Comparison of ENCODE assay signal across 1 cellular context in the genomic region with DNA sequence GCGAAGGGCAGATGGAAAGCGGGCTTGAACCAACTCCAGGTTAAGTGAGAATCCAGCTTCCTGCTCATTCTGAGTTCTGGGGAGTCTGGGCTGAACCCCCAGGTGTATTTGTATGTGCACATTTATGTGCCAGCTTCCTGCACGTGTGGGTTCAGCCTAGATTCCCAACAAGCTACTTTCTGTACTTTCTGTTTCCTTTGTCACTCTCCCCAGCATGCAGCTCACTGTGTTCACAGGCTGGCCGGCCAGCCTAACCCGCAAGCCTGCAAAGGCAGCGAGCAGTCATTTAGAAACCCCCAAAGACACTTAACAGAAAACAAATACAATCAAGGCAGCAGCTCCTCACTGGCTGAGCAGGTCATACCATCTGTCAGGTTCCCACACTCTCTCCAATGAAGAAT.
TF ChIP-seq lines count a peak whose summit lies in the region.

No MANE protein-coding gene starts in this region.

TF ChIP-seq in GM12878, 131 proteins besides CTCF, POLR2A, EP300 and RAD21 (continues in another document):
- TF ChIP-seq DPF2 (IDR thresholded peaks at IDR 0.05) (peak; percentile 89; the same call in 1 of the 2 replicates), KDM1A (IDR thresholded peaks at IDR 0.05; ENCODE audit: borderline replicate concordance) (no peak), RB1 (IDR thresholded peaks at IDR 0.05; ENCODE audit: borderline replicate concordance) (no peak), EGR1 (IDR thresholded peaks at IDR 0.05; ENCODE audit: borderline replicate concordance in 1 of 2, low read depth in 2 of 2, low read length in 2 of 2) (0 out of 3 replicates have a peak, but pooled peaks of 1 of the 2 experiments have one; percentile 17), IKZF1 (conservative IDR thresholded peaks at IDR 0.05) (peak; percentile 96), SREBF2 (IDR thresholded peaks at IDR 0.05; ENCODE audit: low read length) (no peak), RELA (IDR thresholded peaks at IDR 0.05; ENCODE audit: borderline replicate concordance, partially characterized antibody) (peak; percentile 32), BACH1 (IDR thresholded peaks at IDR 0.05; ENCODE audit: borderline replicate concordance) (peak; percentile 58; the same call in 1 of the 2 replicates), GABPA (IDR thresholded peaks at IDR 0.05; ENCODE audit: low read depth) (no peak; the same call in 1 of the 2 replicates), SRF (IDR thresholded peaks at IDR 0.05; ENCODE audit: low read depth in 2 of 2, low read length in 2 of 2) (0 out of 4 replicates have a peak, but pooled peaks of 1 of the 2 experiments have one; percentile 24), KLF5 (IDR thresholded peaks at IDR 0.05; ENCODE audit: partially characterized antibody) (peak; percentile 30), BMI1 (IDR thresholded peaks at IDR 0.05; ENCODE audit: borderline replicate concordance) (no peak), ATF7 (IDR thresholded peaks at IDR 0.05; ENCODE audit: low read depth) (peak; percentile 71), MTA2 (IDR thresholded peaks at IDR 0.05; ENCODE audit: low read depth) (peak; percentile 85), POLR2AphosphoS5 (IDR thresholded peaks at IDR 0.05; ENCODE audit: low read length) (peak; percentile 48; the same call in 1 of the 2 replicates), TCF7 (IDR thresholded peaks at IDR 0.05; ENCODE audit: borderline replicate concordance) (no peak; the same call in 1 of the 2 replicates), SIN3A (IDR thresholded peaks at IDR 0.05; ENCODE audit: low read depth, low read length) (no peak), JUND (IDR thresholded peaks at IDR 0.05; ENCODE audit: low read depth, low read length) (peak; percentile 90), ZNF384 (IDR thresholded peaks at IDR 0.05; ENCODE audit: borderline replicate concordance, low read depth, low read length) (no peak), ETV6 (conservative IDR thresholded peaks at IDR 0.05 in 1 of 2, IDR thresholded peaks at IDR 0.05 in 1 of 2; ENCODE audit: borderline replicate concordance in 1 of 2, low read depth in 1 of 2) (peak in 1 of 2 experiments; percentile 88; a peak in 2 of 4 replicates), EED (IDR thresholded peaks at IDR 0.05; ENCODE audit: low read depth) (peak; percentile 88), PAX8 (IDR thresholded peaks at IDR 0.05) (no peak), RAD51 (IDR thresholded peaks at IDR 0.05) (peak; percentile 51), FOXM1 (IDR thresholded peaks at IDR 0.05; ENCODE audit: low read depth, low read length) (peak; percentile 74; the same call in 1 of the 2 replicates), RUNX3 (IDR thresholded peaks at IDR 0.05; ENCODE audit: low read length) (peak; percentile 94), MTA3 (IDR thresholded peaks at IDR 0.05; ENCODE audit: borderline replicate concordance, low read length) (peak; percentile 95; the same call in 1 of the 2 replicates)
- TF ChIP-seq, protein P1, sequence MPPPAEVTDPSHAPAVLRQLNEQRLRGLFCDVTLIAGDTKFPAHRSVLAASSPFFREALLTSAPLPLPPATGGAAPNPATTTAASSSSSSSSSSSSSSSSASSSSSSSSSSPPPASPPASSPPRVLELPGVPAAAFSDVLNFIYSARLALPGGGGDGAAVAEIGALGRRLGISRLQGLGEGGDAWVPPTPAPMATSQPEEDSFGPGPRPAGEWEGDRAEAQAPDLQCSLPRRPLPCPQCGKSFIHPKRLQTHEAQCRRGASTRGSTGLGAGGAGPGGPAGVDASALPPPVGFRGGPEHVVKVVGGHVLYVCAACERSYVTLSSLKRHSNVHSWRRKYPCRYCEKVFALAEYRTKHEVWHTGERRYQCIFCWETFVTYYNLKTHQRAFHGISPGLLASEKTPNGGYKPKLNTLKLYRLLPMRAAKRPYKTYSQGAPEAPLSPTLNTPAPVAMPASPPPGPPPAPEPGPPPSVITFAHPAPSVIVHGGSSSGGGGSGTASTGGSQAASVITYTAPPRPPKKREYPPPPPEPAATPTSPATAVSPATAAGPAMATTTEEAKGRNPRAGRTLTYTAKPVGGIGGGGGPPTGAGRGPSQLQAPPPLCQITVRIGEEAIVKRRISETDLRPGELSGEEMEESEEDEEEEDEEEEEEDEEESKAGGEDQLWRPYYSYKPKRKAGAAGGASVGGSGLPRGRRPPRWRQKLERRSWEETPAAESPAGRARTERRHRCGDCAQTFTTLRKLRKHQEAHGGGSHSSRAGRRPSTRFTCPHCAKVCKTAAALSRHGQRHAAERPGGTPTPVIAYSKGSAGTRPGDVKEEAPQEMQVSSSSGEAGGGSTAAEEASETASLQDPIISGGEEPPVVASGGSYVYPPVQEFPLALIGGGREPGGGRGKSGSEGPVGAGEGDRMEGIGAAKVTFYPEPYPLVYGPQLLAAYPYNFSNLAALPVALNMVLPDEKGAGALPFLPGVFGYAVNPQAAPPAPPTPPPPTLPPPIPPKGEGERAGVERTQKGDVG (CRISPR knock-in tag; IDR thresholded peaks at IDR 0.05) = no peak
- TF ChIP-seq, protein P2, sequence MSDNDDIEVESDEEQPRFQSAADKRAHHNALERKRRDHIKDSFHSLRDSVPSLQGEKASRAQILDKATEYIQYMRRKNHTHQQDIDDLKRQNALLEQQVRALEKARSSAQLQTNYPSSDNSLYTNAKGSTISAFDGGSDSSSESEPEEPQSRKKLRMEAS (IDR thresholded peaks at IDR 0.05; ENCODE audit: low read depth, low read length) = peak; percentile 78; the same call in 1 of the 2 replicates
- TF ChIP-seq, protein P3, sequence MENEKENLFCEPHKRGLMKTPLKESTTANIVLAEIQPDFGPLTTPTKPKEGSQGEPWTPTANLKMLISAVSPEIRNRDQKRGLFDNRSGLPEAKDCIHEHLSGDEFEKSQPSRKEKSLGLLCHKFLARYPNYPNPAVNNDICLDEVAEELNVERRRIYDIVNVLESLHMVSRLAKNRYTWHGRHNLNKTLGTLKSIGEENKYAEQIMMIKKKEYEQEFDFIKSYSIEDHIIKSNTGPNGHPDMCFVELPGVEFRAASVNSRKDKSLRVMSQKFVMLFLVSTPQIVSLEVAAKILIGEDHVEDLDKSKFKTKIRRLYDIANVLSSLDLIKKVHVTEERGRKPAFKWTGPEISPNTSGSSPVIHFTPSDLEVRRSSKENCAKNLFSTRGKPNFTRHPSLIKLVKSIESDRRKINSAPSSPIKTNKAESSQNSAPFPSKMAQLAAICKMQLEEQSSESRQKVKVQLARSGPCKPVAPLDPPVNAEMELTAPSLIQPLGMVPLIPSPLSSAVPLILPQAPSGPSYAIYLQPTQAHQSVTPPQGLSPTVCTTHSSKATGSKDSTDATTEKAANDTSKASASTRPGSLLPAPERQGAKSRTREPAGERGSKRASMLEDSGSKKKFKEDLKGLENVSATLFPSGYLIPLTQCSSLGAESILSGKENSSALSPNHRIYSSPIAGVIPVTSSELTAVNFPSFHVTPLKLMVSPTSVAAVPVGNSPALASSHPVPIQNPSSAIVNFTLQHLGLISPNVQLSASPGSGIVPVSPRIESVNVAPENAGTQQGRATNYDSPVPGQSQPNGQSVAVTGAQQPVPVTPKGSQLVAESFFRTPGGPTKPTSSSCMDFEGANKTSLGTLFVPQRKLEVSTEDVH (IDR thresholded peaks at IDR 0.05; ENCODE audit: low read depth, partially characterized antibody) = no peak
- TF ChIP-seq, protein P4, sequence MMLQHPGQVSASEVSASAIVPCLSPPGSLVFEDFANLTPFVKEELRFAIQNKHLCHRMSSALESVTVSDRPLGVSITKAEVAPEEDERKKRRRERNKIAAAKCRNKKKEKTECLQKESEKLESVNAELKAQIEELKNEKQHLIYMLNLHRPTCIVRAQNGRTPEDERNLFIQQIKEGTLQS (IDR thresholded peaks at IDR 0.05; ENCODE audit: borderline replicate concordance, extremely low read depth, low read depth, low read length) = no peak
- TF ChIP-seq, protein P5, sequence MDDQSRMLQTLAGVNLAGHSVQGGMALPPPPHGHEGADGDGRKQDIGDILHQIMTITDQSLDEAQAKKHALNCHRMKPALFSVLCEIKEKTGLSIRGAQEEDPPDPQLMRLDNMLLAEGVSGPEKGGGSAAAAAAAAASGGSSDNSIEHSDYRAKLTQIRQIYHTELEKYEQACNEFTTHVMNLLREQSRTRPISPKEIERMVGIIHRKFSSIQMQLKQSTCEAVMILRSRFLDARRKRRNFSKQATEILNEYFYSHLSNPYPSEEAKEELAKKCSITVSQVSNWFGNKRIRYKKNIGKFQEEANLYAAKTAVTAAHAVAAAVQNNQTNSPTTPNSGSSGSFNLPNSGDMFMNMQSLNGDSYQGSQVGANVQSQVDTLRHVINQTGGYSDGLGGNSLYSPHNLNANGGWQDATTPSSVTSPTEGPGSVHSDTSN (IDR thresholded peaks at IDR 0.05; ENCODE audit: insufficient replicate concordance, low read depth, low read length) = no peak
- TF ChIP-seq, protein P6, sequence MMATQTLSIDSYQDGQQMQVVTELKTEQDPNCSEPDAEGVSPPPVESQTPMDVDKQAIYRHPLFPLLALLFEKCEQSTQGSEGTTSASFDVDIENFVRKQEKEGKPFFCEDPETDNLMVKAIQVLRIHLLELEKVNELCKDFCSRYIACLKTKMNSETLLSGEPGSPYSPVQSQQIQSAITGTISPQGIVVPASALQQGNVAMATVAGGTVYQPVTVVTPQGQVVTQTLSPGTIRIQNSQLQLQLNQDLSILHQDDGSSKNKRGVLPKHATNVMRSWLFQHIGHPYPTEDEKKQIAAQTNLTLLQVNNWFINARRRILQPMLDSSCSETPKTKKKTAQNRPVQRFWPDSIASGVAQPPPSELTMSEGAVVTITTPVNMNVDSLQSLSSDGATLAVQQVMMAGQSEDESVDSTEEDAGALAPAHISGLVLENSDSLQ (IDR thresholded peaks at IDR 0.05) = peak; percentile 65
- TF ChIP-seq, protein P7, sequence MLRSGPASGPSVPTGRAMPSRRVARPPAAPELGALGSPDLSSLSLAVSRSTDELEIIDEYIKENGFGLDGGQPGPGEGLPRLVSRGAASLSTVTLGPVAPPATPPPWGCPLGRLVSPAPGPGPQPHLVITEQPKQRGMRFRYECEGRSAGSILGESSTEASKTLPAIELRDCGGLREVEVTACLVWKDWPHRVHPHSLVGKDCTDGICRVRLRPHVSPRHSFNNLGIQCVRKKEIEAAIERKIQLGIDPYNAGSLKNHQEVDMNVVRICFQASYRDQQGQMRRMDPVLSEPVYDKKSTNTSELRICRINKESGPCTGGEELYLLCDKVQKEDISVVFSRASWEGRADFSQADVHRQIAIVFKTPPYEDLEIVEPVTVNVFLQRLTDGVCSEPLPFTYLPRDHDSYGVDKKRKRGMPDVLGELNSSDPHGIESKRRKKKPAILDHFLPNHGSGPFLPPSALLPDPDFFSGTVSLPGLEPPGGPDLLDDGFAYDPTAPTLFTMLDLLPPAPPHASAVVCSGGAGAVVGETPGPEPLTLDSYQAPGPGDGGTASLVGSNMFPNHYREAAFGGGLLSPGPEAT (IDR thresholded peaks at IDR 0.05; ENCODE audit: low read depth) = peak; percentile 88
- TF ChIP-seq, protein P8, sequence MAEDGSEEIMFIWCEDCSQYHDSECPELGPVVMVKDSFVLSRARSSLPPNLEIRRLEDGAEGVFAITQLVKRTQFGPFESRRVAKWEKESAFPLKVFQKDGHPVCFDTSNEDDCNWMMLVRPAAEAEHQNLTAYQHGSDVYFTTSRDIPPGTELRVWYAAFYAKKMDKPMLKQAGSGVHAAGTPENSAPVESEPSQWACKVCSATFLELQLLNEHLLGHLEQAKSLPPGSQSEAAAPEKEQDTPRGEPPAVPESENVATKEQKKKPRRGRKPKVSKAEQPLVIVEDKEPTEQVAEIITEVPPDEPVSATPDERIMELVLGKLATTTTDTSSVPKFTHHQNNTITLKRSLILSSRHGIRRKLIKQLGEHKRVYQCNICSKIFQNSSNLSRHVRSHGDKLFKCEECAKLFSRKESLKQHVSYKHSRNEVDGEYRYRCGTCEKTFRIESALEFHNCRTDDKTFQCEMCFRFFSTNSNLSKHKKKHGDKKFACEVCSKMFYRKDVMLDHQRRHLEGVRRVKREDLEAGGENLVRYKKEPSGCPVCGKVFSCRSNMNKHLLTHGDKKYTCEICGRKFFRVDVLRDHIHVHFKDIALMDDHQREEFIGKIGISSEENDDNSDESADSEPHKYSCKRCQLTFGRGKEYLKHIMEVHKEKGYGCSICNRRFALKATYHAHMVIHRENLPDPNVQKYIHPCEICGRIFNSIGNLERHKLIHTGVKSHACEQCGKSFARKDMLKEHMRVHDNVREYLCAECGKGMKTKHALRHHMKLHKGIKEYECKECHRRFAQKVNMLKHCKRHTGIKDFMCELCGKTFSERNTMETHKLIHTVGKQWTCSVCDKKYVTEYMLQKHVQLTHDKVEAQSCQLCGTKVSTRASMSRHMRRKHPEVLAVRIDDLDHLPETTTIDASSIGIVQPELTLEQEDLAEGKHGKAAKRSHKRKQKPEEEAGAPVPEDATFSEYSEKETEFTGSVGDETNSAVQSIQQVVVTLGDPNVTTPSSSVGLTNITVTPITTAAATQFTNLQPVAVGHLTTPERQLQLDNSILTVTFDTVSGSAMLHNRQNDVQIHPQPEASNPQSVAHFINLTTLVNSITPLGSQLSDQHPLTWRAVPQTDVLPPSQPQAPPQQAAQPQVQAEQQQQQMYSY (CRISPR knock-in tag; IDR thresholded peaks at IDR 0.05) = no peak
- TF ChIP-seq, protein P9, sequence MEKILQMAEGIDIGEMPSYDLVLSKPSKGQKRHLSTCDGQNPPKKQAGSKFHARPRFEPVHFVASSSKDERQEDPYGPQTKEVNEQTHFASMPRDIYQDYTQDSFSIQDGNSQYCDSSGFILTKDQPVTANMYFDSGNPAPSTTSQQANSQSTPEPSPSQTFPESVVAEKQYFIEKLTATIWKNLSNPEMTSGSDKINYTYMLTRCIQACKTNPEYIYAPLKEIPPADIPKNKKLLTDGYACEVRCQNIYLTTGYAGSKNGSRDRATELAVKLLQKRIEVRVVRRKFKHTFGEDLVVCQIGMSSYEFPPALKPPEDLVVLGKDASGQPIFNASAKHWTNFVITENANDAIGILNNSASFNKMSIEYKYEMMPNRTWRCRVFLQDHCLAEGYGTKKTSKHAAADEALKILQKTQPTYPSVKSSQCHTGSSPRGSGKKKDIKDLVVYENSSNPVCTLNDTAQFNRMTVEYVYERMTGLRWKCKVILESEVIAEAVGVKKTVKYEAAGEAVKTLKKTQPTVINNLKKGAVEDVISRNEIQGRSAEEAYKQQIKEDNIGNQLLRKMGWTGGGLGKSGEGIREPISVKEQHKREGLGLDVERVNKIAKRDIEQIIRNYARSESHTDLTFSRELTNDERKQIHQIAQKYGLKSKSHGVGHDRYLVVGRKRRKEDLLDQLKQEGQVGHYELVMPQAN (conservative IDR thresholded peaks at IDR 0.05) = no peak; the same call in 1 of the 2 replicates
- TF ChIP-seq, protein P10, sequence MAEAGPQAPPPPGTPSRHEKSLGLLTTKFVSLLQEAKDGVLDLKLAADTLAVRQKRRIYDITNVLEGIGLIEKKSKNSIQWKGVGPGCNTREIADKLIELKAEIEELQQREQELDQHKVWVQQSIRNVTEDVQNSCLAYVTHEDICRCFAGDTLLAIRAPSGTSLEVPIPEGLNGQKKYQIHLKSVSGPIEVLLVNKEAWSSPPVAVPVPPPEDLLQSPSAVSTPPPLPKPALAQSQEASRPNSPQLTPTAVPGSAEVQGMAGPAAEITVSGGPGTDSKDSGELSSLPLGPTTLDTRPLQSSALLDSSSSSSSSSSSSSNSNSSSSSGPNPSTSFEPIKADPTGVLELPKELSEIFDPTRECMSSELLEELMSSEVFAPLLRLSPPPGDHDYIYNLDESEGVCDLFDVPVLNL (IDR thresholded peaks at IDR 0.05; ENCODE audit: low read depth, low read length) = no peak
- TF ChIP-seq, protein P11, sequence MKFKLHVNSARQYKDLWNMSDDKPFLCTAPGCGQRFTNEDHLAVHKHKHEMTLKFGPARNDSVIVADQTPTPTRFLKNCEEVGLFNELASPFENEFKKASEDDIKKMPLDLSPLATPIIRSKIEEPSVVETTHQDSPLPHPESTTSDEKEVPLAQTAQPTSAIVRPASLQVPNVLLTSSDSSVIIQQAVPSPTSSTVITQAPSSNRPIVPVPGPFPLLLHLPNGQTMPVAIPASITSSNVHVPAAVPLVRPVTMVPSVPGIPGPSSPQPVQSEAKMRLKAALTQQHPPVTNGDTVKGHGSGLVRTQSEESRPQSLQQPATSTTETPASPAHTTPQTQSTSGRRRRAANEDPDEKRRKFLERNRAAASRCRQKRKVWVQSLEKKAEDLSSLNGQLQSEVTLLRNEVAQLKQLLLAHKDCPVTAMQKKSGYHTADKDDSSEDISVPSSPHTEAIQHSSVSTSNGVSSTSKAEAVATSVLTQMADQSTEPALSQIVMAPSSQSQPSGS (IDR thresholded peaks at IDR 0.05; ENCODE audit: low read length) = peak; percentile 92
